In the genomic region with DNA sequence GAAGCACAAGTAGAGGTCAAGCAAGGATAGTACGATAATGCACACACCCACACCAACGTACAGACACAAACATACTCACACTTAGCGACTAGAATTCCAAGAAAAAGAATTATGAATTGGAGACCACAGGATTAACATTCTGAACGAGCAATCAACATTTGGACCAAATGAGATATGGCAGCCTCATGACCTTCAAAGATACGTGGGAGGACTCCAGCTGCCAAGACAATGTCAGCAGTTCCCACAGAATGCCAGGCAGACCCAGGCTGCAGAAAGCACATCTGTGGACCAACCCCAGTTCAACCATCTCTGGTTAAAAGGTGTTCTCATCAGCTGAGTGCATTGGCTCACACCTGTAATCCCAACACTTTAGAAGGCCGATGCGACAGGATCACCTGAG, we compare ENCODE assay signal across 15 cellular contexts.
DNase-seq lines count a peak whose midpoint lies in the region; ATAC-seq and TF ChIP-seq lines count a peak whose summit lies in the region.
"Had no signal": no experiment of that assay in that cellular context is flagged by ENCODE, and none has a peak within 500 bp of the region (broad histone marks: within the 10 kb centered on the region; RNA-seq: fewer than 3 reads in every experiment).

No MANE protein-coding gene starts in this region.

- no peaks in the 10 kb centered on the region for H3K4me1 Mint-ChIP-seq in activated CD4-positive, alpha-beta memory T cell treated with anti-CD3 and anti-CD28 coated beads, Interleukin-2, amount 10 ng/mL, durations not matched to agents 7 days and 5 days
- H3K4me1 Mint-ChIP-seq: B cell had no signal

- H3K27me3 ChIP-seq in right atrium auricular region, result no peaks in the 10 kb centered on the region
- no peaks in the 10 kb centered on the region for H3K27me3 ChIP-seq in heart left ventricle
- no peaks in the 10 kb centered on the region for H3K27me3 ChIP-seq in right cardiac atrium (ENCODE audit: control insufficient read depth, insufficient read depth)
- no peaks in the 10 kb centered on the region for H3K27me3 ChIP-seq in testis

- no peaks in the 10 kb centered on the region for H3K27me3 Mint-ChIP-seq in activated CD4-positive, alpha-beta memory T cell treated with anti-CD3 and anti-CD28 coated beads, Interleukin-2, amount 10 ng/mL, durations not matched to agents 7 days and 5 days
- H3K27me3 Mint-ChIP-seq: CD4-positive, alpha-beta T cell had no signal

- DNase-seq in Right ventricle myocardium superior (no peak), right atrium auricular region (ENCODE audit: low spot score) (no peak), heart left ventricle (peak in 2 of 5 donors; percentile 25 to 41), right cardiac atrium (no peak), testis (peak; percentile 28), lower leg skin (ENCODE audit: low spot score in 2 of 2) (no peak), germinal center (ENCODE audit: low spot score) (no peak)
- no peak for DNase-seq in activated CD4-positive, alpha-beta memory T cell treated with anti-CD3 and anti-CD28 coated beads, Interleukin-2, amount 10 ng/mL, durations not matched to agents 7 days and 5 days
- DNase-seq: C1 segment of cervical spinal cord; CD4-positive, alpha-beta T cell; DMS79; GM23248; H9 had no signal

- H3K36me3 ChIP-seq in right atrium auricular region (no peaks in the 10 kb centered on the region), heart left ventricle (no peaks in the 10 kb centered on the region), testis (ENCODE audit: low read depth, missing control alignments) (no peaks in the 10 kb centered on the region)

- H3K27ac ChIP-seq in right atrium auricular region, result no peak overlapping the region
- H3K27ac ChIP-seq in heart left ventricle, result peak overlapping the region in 2 of 12 donors; percentile 15 to 22
- no peak overlapping the region for H3K27ac ChIP-seq in right cardiac atrium (ENCODE audit: low read length)
- no peak overlapping the region for H3K27ac ChIP-seq in testis
- H3K27ac ChIP-seq: GM23248 had no signal

- POLR2A ChIA-PET in activated CD4-positive, alpha-beta memory T cell treated with anti-CD3 and anti-CD28 coated beads, Interleukin-2, amount 10 ng/mL, durations not matched to agents 7 days and 5 days (lab: Charles Lee), result no interaction called here

- WGBS in heart left ventricle, 4 donors, result 52 to 66% (median 61%) methylated on average over 7 of the region's 7 CpGs
- 59% methylated on average over 7 of the region's 7 CpGs for WGBS in right cardiac atrium
- WGBS in testis, 2 donors, result 53 to 70% methylated on average over 7 of the region's 7 CpGs
- 75 to 79% methylated on average over 7 of the region's 7 CpGs for WGBS in lower leg skin, 2 donors

- CTCF ChIA-PET in activated CD4-positive, alpha-beta memory T cell treated with anti-CD3 and anti-CD28 coated beads, Interleukin-2, amount 10 ng/mL, durations not matched to agents 7 days and 5 days (lab: Charles Lee), result no interaction called here

- H3K36me3 Mint-ChIP-seq in activated CD4-positive, alpha-beta memory T cell treated with anti-CD3 and anti-CD28 coated beads, Interleukin-2, amount 10 ng/mL, durations not matched to agents 7 days and 5 days (ENCODE audit: low read depth), result no peaks in the 10 kb centered on the region

- ATAC-seq in Right ventricle myocardium superior (ENCODE audit: poor library complexity) (peak; percentile 87), heart left ventricle (peak; percentile 48 to 79 (median 56)), right cardiac atrium (peak; percentile 24 to 44)
- ATAC-seq: GM12878 had no signal

- no peaks in the 10 kb centered on the region for H3K9me3 Mint-ChIP-seq in activated CD4-positive, alpha-beta memory T cell treated with anti-CD3 and anti-CD28 coated beads, Interleukin-2, amount 10 ng/mL, durations not matched to agents 7 days and 5 days

- TF ChIP-seq CTCF in right atrium auricular region (IDR thresholded peaks at IDR 0.05), result no peak
- TF ChIP-seq CTCF in heart left ventricle (IDR thresholded peaks at IDR 0.05), result no peak
- no peak for TF ChIP-seq CTCF in testis (IDR thresholded peaks at IDR 0.05)
- no peak for TF ChIP-seq CTCF in lower leg skin (IDR thresholded peaks at IDR 0.05)

- TF ChIP-seq POLR2A in heart left ventricle (IDR thresholded peaks at IDR 0.05) (no peak), testis (IDR thresholded peaks at IDR 0.05) (no peak), lower leg skin (IDR thresholded peaks at IDR 0.05) (no peak)

- intact Hi-C loops in Right ventricle myocardium superior (cut with DNase I) (no loop called here), heart left ventricle (cut with DNase I) (no loop called here), right cardiac atrium (cut with DNase I) (no loop called here), testis (cut with DNase I; ENCODE audit: low total_unique reads) (no loop called here), lower leg skin (cut with DNase I; ENCODE audit: low total_unique reads) (no loop called here)

- H3K9me3 ChIP-seq in right atrium auricular region (no peaks in the 10 kb centered on the region), heart left ventricle (no peaks in the 10 kb centered on the region), right cardiac atrium (ENCODE audit: control insufficient read depth, low read length) (no peaks in the 10 kb centered on the region), testis (no peaks in the 10 kb centered on the region)

- H3K4me1 ChIP-seq in right atrium auricular region (no peaks in the 10 kb centered on the region), heart left ventricle (no peaks in the 10 kb centered on the region), right cardiac atrium (ENCODE audit: control insufficient read depth, insufficient read depth, low read length) (no peaks in the 10 kb centered on the region), testis (no peaks in the 10 kb centered on the region)

- H3K4me3 ChIP-seq in right atrium auricular region (no peak overlapping the region), heart left ventricle (peak overlapping the region in 3 of 12 donors; percentile 13 to 45 (median 20)), right cardiac atrium (ENCODE audit: low read length) (no peak overlapping the region), testis (no peak overlapping the region), lower leg skin (ENCODE audit: low read depth, poor library complexity, severe bottlenecking) (no peak overlapping the region)
- H3K4me3 ChIP-seq: GM12878, GM23248 had no signal

- no peak overlapping the region for H3K27ac Mint-ChIP-seq in activated CD4-positive, alpha-beta memory T cell treated with anti-CD3 and anti-CD28 coated beads, Interleukin-2, amount 10 ng/mL, durations not matched to agents 7 days and 5 days
- H3K27ac Mint-ChIP-seq: B cell; CD4-positive, alpha-beta T cell; H9 had no signal

- H3K4me3 Mint-ChIP-seq in activated CD4-positive, alpha-beta memory T cell treated with anti-CD3 and anti-CD28 coated beads, Interleukin-2, amount 10 ng/mL, durations not matched to agents 7 days and 5 days, result no peak overlapping the region
- H3K4me3 Mint-ChIP-seq: B cell; CD4-positive, alpha-beta T cell; H9 had no signal

Comparison
In these comparisons a context has a peak if more than half of its experiments do, and no peak if none do; other contexts are left out.
1. ATAC-seq: peak in every context shown above with its lines; median percentile 87 in Right ventricle myocardium superior; 56 in heart left ventricle; 34 in right cardiac atrium.